Comparison of ENCODE assay signal across 21 cellular contexts in genomic region chr16:81666102-81666501, GRCh38.
DNase-seq lines count a peak whose midpoint lies in the region; ATAC-seq and TF ChIP-seq lines count a peak whose summit lies in the region.
"Had no signal": no experiment of that assay in that cellular context is flagged by ENCODE, and none has a peak within 500 bp of the region (broad histone marks: within the 10 kb centered on the region; RNA-seq: fewer than 3 reads in every experiment).

No MANE protein-coding gene starts in this region.

- intact Hi-C loops in stomach (cut with DNase I; ENCODE audit: low total_unique reads): no loop called here
- intact Hi-C loops in thyroid gland (cut with DNase I): no loop called here

- TF ChIP-seq CTCF in endothelial cell (IDR thresholded peaks at IDR 0.05; ENCODE audit: unreplicated experiment) (no peak), stomach (IDR thresholded peaks at IDR 0.05) (no peak), thyroid gland (IDR thresholded peaks at IDR 0.05) (no peak)

- peaks cover 7% of the 10 kb centered on the region for H3K4me1 Mint-ChIP-seq in endothelial cell (ENCODE audit: unreplicated experiment)

- peaks cover 9% of the 10 kb centered on the region for H3K27me3 Mint-ChIP-seq in endothelial cell (ENCODE audit: unreplicated experiment)

- DNase-seq in NCI-H1092 treated with DMSO at 0.1 percent for 48 hours (lab: John Stamatoyannopoulos, UW) (peak; percentile 36), NCI-H1092 (lab: John Stamatoyannopoulos, UW) (no peak), DMS79 (lab: John Stamatoyannopoulos, UW) (peak; percentile 9), endothelial cell (ENCODE audit: low spot score) (no peak), stomach (no peak), thyroid gland (no peak), EL (no peak)
- DNase-seq: ACHN; Karpas-422; NCI-H1048; NCI-H146; NCI-H2029; NCI-H2171; NCI-H345; NCI-H524; NCI-H774; NK-92 treated with Interleukin-12 subunit alpha and Interleukin-12 subunit beta, amount 100 ng/mL, for 24 hours had no signal

- H3K4me1 ChIP-seq in stomach: peaks cover 0 to 26% (median 6%) of the 10 kb centered on the region in 4 donors
- peaks cover 14 to 36% of the 10 kb centered on the region in 2 donors for H3K4me1 ChIP-seq in thyroid gland
- H3K4me1 ChIP-seq: BLaER1 treated with 17β-estradiol and CSF1 and Interleukin-3, amounts not matched to agents 10 nM and 100 nM had no signal

- TF ChIP-seq POLR2A in stomach (IDR thresholded peaks at IDR 0.05) (no peak), thyroid gland (IDR thresholded peaks at IDR 0.05) (no peak)

- no peak for ATAC-seq in HG03565 (IDR thresholded peaks at IDR 0.05; ENCODE audit: unreplicated experiment)
- ATAC-seq: GM12878 had no signal

- no peaks in the 10 kb centered on the region for H3K9me3 Mint-ChIP-seq in endothelial cell (ENCODE audit: unreplicated experiment)

- peaks cover 47 to 91% (median 88%) of the 10 kb centered on the region in 4 donors for H3K36me3 ChIP-seq in stomach
- H3K36me3 ChIP-seq in thyroid gland: peaks cover 0 to 7% of the 10 kb centered on the region in 2 donors

- H3K27me3 ChIP-seq in stomach: no peaks in the 10 kb centered on the region
- H3K27me3 ChIP-seq in thyroid gland: no peaks in the 10 kb centered on the region
- H3K27me3 ChIP-seq: BLaER1 treated with 17β-estradiol and CSF1 and Interleukin-3, amounts not matched to agents 10 nM and 100 nM had no signal

- peak overlapping the region; percentile 25 for H3K4me3 Mint-ChIP-seq in endothelial cell (ENCODE audit: unreplicated experiment)

- no peak overlapping the region for H3K27ac Mint-ChIP-seq in endothelial cell (ENCODE audit: unreplicated experiment)

- H3K36me3 Mint-ChIP-seq in endothelial cell (ENCODE audit: low read depth, unreplicated experiment): peaks cover 37% of the 10 kb centered on the region

- H3K4me3 ChIP-seq in stomach: no peak overlapping the region
- H3K4me3 ChIP-seq in thyroid gland (replicated peaks in 1 of 3): no peak overlapping the region
- H3K4me3 ChIP-seq: BLaER1 treated with 17β-estradiol and CSF1 and Interleukin-3, amounts not matched to agents 10 nM and 100 nM; GM12878 had no signal

- WGBS in stomach, 5 donors: 79 to 83% (median 82%) methylated on average over 7 of the region's 7 CpGs
- 85 to 88% methylated on average over 7 of the region's 7 CpGs for WGBS in thyroid gland, 2 donors

- H3K27ac ChIP-seq in stomach: peak overlapping the region in 3 of 5 donors; percentile 10 to 66 (median 29)
- H3K27ac ChIP-seq in thyroid gland: peak overlapping the region in 1 of 3 donors; percentile 4
- H3K27ac ChIP-seq: 22Rv1; BLaER1 treated with 17β-estradiol and CSF1 and Interleukin-3, amounts not matched to agents 10 nM and 100 nM had no signal

- H3K9me3 ChIP-seq in stomach: no peaks in the 10 kb centered on the region
- no peaks in the 10 kb centered on the region for H3K9me3 ChIP-seq in thyroid gland
- H3K9me3 ChIP-seq: BLaER1 treated with 17β-estradiol and CSF1 and Interleukin-3, amounts not matched to agents 10 nM and 100 nM had no signal

- no peak for TF ChIP-seq EP300 in stomach (IDR thresholded peaks at IDR 0.05)

Comparison
In these comparisons a context has a peak if more than half of its experiments do, and no peak if none do; other contexts are left out.
1. DNase-seq: peak in NCI-H1092 treated with DMSO at 0.1 percent for 48 hours (single experiment) and DMS79 (single experiment); none in NCI-H1092 (single experiment), endothelial cell (single experiment), stomach (single experiment), thyroid gland (0 of 2) and EL (single experiment).